Comparison of ENCODE assay signal across 9 cellular contexts in genomic region chr3:108125550-108126071, GRCh38. TPM values are rescaled to one million over a fixed set of nuclear protein-coding genes. Genes with fewer than 3 reads are reported as not detected.
DNase-seq lines count a peak whose midpoint lies in the region; ATAC-seq lines count a peak whose summit lies in the region.
"Had no signal": no experiment of that assay in that cellular context is flagged by ENCODE, and none has a peak within 500 bp of the region (broad histone marks: within the 10 kb centered on the region; RNA-seq: fewer than 3 reads in every experiment).

No MANE protein-coding gene starts in this region.

- intact Hi-C loops in activated T-helper 1 cell treated with anti-CD3 and anti-CD28 coated beads, Interleukin-12 subunit alpha, Interleukin-12 subunit beta, Interleukin-2, Interleukin-4 antibody, amounts not matched to agents 30 ng/mL and 10 ng/mL and 1 ng/mL, durations not matched to agents 14 hours and 24 hours and 36 hours (cut with micrococcal nuclease) = loop anchor here (1.0 to 10.0 kb wide), 7 partner anchors 35 to 709 kb away; partner anchors contain the start of genes BBX and IFT57

- H3K4me3 Mint-ChIP-seq in activated T-helper 1 cell treated with anti-CD3 and anti-CD28 coated beads, Interleukin-12 subunit alpha, Interleukin-12 subunit beta, Interleukin-2, Interleukin-4 antibody, amounts not matched to agents 30 ng/mL and 10 ng/mL and 1 ng/mL, durations not matched to agents 14 hours and 24 hours and 36 hours = peak overlapping the region; percentile 89

- peak; percentile 17 for DNase-seq in NCI-H2171 treated with DMSO at 0.1 percent for 48 hours (lab: John Stamatoyannopoulos, UW)
- DNase-seq in NCI-H2171 (lab: John Stamatoyannopoulos, UW) = no peak
- DNase-seq in NCI-H748 (lab: John Stamatoyannopoulos, UW; ENCODE audit: unreplicated experiment) = peak; percentile 92
- peak; percentile 46 for DNase-seq in activated T-helper 1 cell treated with anti-CD3 and anti-CD28 coated beads, Interleukin-12 subunit alpha, Interleukin-12 subunit beta, Interleukin-2, Interleukin-4 antibody, amounts not matched to agents 30 ng/mL and 10 ng/mL and 1 ng/mL, durations not matched to agents 14 hours and 24 hours and 36 hours (ENCODE audit: low spot score)
- DNase-seq in stimulated activated CD4-positive, alpha-beta T cell treated with anti-CD3 and anti-CD28 coated beads, Interleukin-12 subunit alpha, Interleukin-12 subunit beta, amount 100 ng/mL, for 24 hours (ENCODE audit: low read depth in 2 of 2) = peak; percentile 21 to 29
- no peak for DNase-seq in DMS114 treated with DMSO at 0.1 percent for 48 hours (lab: John Stamatoyannopoulos, UW; ENCODE audit: unreplicated experiment)
- DNase-seq in HuH-7.5 (ENCODE audit: low spot score) = no peak

- H3K27me3 Mint-ChIP-seq in activated T-helper 1 cell treated with anti-CD3 and anti-CD28 coated beads, Interleukin-12 subunit alpha, Interleukin-12 subunit beta, Interleukin-2, Interleukin-4 antibody, amounts not matched to agents 30 ng/mL and 10 ng/mL and 1 ng/mL, durations not matched to agents 14 hours and 24 hours and 36 hours (ENCODE audit: insufficient read depth) = peaks cover 2% of the 10 kb centered on the region

- peak; percentile 45 for ATAC-seq in HG03064 (IDR thresholded peaks at IDR 0.05; ENCODE audit: low read depth, unreplicated experiment)
- ATAC-seq: A549 had no signal

- peaks cover 11% of the 10 kb centered on the region for H3K9me3 Mint-ChIP-seq in activated T-helper 1 cell treated with anti-CD3 and anti-CD28 coated beads, Interleukin-12 subunit alpha, Interleukin-12 subunit beta, Interleukin-2, Interleukin-4 antibody, amounts not matched to agents 30 ng/mL and 10 ng/mL and 1 ng/mL, durations not matched to agents 14 hours and 24 hours and 36 hours

- peak overlapping the region; percentile 96 for H3K27ac Mint-ChIP-seq in activated T-helper 1 cell treated with anti-CD3 and anti-CD28 coated beads, Interleukin-12 subunit alpha, Interleukin-12 subunit beta, Interleukin-2, Interleukin-4 antibody, amounts not matched to agents 30 ng/mL and 10 ng/mL and 1 ng/mL, durations not matched to agents 14 hours and 24 hours and 36 hours

- H3K4me1 Mint-ChIP-seq in activated T-helper 1 cell treated with anti-CD3 and anti-CD28 coated beads, Interleukin-12 subunit alpha, Interleukin-12 subunit beta, Interleukin-2, Interleukin-4 antibody, amounts not matched to agents 30 ng/mL and 10 ng/mL and 1 ng/mL, durations not matched to agents 14 hours and 24 hours and 36 hours (ENCODE audit: low read depth) = peaks cover 66% of the 10 kb centered on the region

- peaks cover 32% of the 10 kb centered on the region for H3K36me3 Mint-ChIP-seq in activated T-helper 1 cell treated with anti-CD3 and anti-CD28 coated beads, Interleukin-12 subunit alpha, Interleukin-12 subunit beta, Interleukin-2, Interleukin-4 antibody, amounts not matched to agents 30 ng/mL and 10 ng/mL and 1 ng/mL, durations not matched to agents 14 hours and 24 hours and 36 hours (ENCODE audit: low read depth)

RNA-seq across cellular contexts. Expression of gene CD47, which starts 34.8 kb away (rescaled TPM):
- 98.3 and 105 TPM in 2 replicates for total RNA-seq in activated T-helper 1 cell treated with anti-CD3 and anti-CD28 coated beads, Interleukin-12 subunit alpha, Interleukin-12 subunit beta, Interleukin-2, Interleukin-4 antibody, amounts not matched to agents 30 ng/mL and 10 ng/mL and 1 ng/mL, durations not matched to agents 14 hours and 24 hours and 36 hours

Comparison
In these comparisons a context has a peak if more than half of its experiments do, and no peak if none do; other contexts are left out.
1. DNase-seq: peak in NCI-H2171 treated with DMSO at 0.1 percent for 48 hours (single experiment), NCI-H748 (single experiment), activated T-helper 1 cell treated with anti-CD3 and anti-CD28 coated beads, Interleukin-12 subunit alpha, Interleukin-12 subunit beta, Interleukin-2, Interleukin-4 antibody, amounts not matched to agents 30 ng/mL and 10 ng/mL and 1 ng/mL, durations not matched to agents 14 hours and 24 hours and 36 hours (single experiment) and stimulated activated CD4-positive, alpha-beta T cell treated with anti-CD3 and anti-CD28 coated beads, Interleukin-12 subunit alpha, Interleukin-12 subunit beta, amount 100 ng/mL, for 24 hours (2 of 2); none in NCI-H2171 (single experiment), DMS114 treated with DMSO at 0.1 percent for 48 hours (single experiment) and HuH-7.5 (single experiment).